13 cellular contexts compared by ENCODE assay signal in the genomic region with DNA sequence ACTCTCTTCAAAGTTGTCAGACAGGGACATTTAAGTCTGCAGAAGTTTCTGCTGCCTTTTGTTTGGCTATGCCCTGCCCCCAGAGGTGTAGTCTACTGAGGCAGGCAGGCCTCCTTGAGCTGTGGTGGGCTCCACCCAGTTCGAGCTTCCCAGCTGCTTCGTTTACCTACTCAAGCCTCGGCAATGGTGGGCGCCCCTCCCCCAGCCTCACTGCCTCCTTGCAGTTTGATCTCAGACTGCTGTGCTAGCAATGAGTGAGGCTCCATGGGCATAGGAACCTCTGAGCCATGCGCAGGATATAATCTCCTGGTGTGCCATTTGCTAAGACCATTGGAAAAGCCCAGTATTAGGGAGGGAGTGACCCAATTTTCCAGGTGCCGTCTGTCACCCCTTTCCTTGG. TPM values are rescaled to one million over a fixed set of nuclear protein-coding genes. Genes with fewer than 3 reads are reported as not detected.
"Had no signal": no experiment of that assay in that cellular context is flagged by ENCODE, and none has a peak within 500 bp of the region (broad histone marks: within the 10 kb centered on the region; RNA-seq: fewer than 3 reads in every experiment).

No MANE protein-coding gene starts in this region.

RNA-seq across cellular contexts. Expression of a gene that starts 19.1 kb away (rescaled TPM):
- total RNA-seq: temporal lobe, thoracic aorta, thyroid gland, upper lobe of right lung, ureter, urinary bladder, vagina had no signal

RNA-seq across cellular contexts. Expression of a gene that starts 24.7 kb away (rescaled TPM):
- total RNA-seq: stomach, subcutaneous adipose tissue, suprapubic skin, temporal lobe, thyroid gland, tibial nerve, transverse colon, upper lobe of left lung, upper lobe of right lung, urinary bladder, vagina had no signal
- polyA plus RNA-seq: stomach, urinary bladder had no signal
